In genomic region chr2:220078439-220078838, GRCh38 we compare ENCODE assay signal across 14 cellular contexts.
DNase-seq lines count a peak whose midpoint lies in the region; ATAC-seq and TF ChIP-seq lines count a peak whose summit lies in the region.
"Had no signal": no experiment of that assay in that cellular context is flagged by ENCODE, and none has a peak within 500 bp of the region (broad histone marks: within the 10 kb centered on the region; RNA-seq: fewer than 3 reads in every experiment).

No MANE protein-coding gene starts in this region.

- TF ChIP-seq CTCF in fibroblast of lung (conservative IDR thresholded peaks at IDR 0.05 in 1 of 2, IDR thresholded peaks at IDR 0.05 in 1 of 2; ENCODE audit: low read depth in 1 of 2, low read length in 2 of 2) (no peak), nephron progenitor cell (IDR thresholded peaks at IDR 0.05) (no peak), uterus (IDR thresholded peaks at IDR 0.05) (no peak)

- peak overlapping the region; percentile 6 for H3K27ac Mint-ChIP-seq in nephron progenitor cell
- H3K27ac Mint-ChIP-seq: activated CD4-positive, alpha-beta memory T cell treated with anti-CD3 and anti-CD28 coated beads for 36 hours; CD4-positive, alpha-beta T cell had no signal

- peaks cover 75% of the 10 kb centered on the region for H3K4me1 Mint-ChIP-seq in nephron progenitor cell

- H2AFZ ChIP-seq in GM23248: no peak overlapping the region
- H2AFZ ChIP-seq in fibroblast of lung (ENCODE audit: low read length): no peak overlapping the region

- no peaks in the 10 kb centered on the region for H3K9me2 ChIP-seq in GM23248 (ENCODE audit: insufficient read depth)

- WGBS in GM23248 (ENCODE audit: low coverage in 1 of 2, low lambda C conversion rate in 2 of 2, missing lambda C conversion rate in 2 of 2), 2 experiments: 53 to 55% methylated on average over 2 of the region's 2 CpGs

- no peaks in the 10 kb centered on the region for H3K79me2 ChIP-seq in GM23248 (ENCODE audit: insufficient read depth)
- no peaks in the 10 kb centered on the region for H3K79me2 ChIP-seq in fibroblast of lung (ENCODE audit: control insufficient read depth, insufficient read depth, low read length)

- in situ Hi-C loops in GM23248 (cut with MboI): loop anchor here (25.0 kb wide), 2 partner anchors 1484 to 1884 kb away; partner anchors contain the start of gene EPHA4

- intact Hi-C loops in uterus (cut with DNase I; ENCODE audit: low total_unique reads): no loop called here

- no peak overlapping the region for H3K4me3 Mint-ChIP-seq in nephron progenitor cell
- H3K4me3 Mint-ChIP-seq: activated CD4-positive, alpha-beta memory T cell treated with anti-CD3 and anti-CD28 coated beads for 36 hours; CD4-positive, alpha-beta T cell had no signal

- H3K4me3 ChIP-seq in GM23248 (no peak overlapping the region), fibroblast of lung (replicated peaks in 1 of 4; ENCODE audit: control extremely low read depth in 1 of 4, insufficient read depth in 1 of 4, low read depth in 3 of 4, low read length in 4 of 4) (no peak overlapping the region), uterus (no peak overlapping the region)
- H3K4me3 ChIP-seq: prostate gland had no signal

- DNase-seq in GM23248 (peak; percentile 48), fibroblast of lung (ENCODE audit: low read depth in 2 of 2) (peak; percentile 33 to 79), nephron progenitor cell (no peak), uterus (no peak), SIG-M5 (lab: John Stamatoyannopoulos, UW) (no peak)
- DNase-seq: activated CD4-positive, alpha-beta memory T cell treated with anti-CD3 and anti-CD28 coated beads for 36 hours; CD4-positive, alpha-beta T cell; cortex of kidney; EL; NCI-H82 had no signal

- no peaks in the 10 kb centered on the region for H3K27me3 Mint-ChIP-seq in nephron progenitor cell (ENCODE audit: low read depth, poor library complexity)
- H3K27me3 Mint-ChIP-seq: activated CD4-positive, alpha-beta memory T cell treated with anti-CD3 and anti-CD28 coated beads for 36 hours; CD4-positive, alpha-beta T cell had no signal

- H3K36me3 ChIP-seq in GM23248 (ENCODE audit: low read depth) (no peaks in the 10 kb centered on the region), fibroblast of lung (ENCODE audit: control insufficient read depth, insufficient read depth, low read length) (no peaks in the 10 kb centered on the region), uterus (no peaks in the 10 kb centered on the region)
- H3K36me3 ChIP-seq: prostate gland had no signal

- H3K9me3 Mint-ChIP-seq in nephron progenitor cell: no peaks in the 10 kb centered on the region
- H3K9me3 Mint-ChIP-seq: activated CD4-positive, alpha-beta memory T cell treated with anti-CD3 and anti-CD28 coated beads for 36 hours had no signal

- H3K27ac ChIP-seq in GM23248: peak overlapping the region; percentile 85; the same call in 1 of the 2 replicates
- H3K27ac ChIP-seq in fibroblast of lung (ENCODE audit: insufficient read depth, low read length): no peak overlapping the region
- peak overlapping the region; percentile 42 to 48 for H3K27ac ChIP-seq in uterus
- H3K27ac ChIP-seq: prostate gland had no signal

- no peak overlapping the region for H3K4me2 ChIP-seq in GM23248 (ENCODE audit: unreplicated experiment)
- H3K4me2 ChIP-seq in fibroblast of lung (ENCODE audit: extremely low read depth, insufficient read depth, low read length): no peak overlapping the region

- ATAC-seq in GM21515 (IDR thresholded peaks at IDR 0.05; ENCODE audit: unreplicated experiment): no peak
- no peak for ATAC-seq in HG02588 (IDR thresholded peaks at IDR 0.05; ENCODE audit: unreplicated experiment)
- ATAC-seq: Panc1 had no signal

- peaks cover 24% of the 10 kb centered on the region for H3F3A ChIP-seq in GM23248 (ENCODE audit: insufficient read depth)

- H3K27me3 ChIP-seq in GM23248 (replicated peaks; ENCODE audit: insufficient read depth) (no peaks in the 10 kb centered on the region), fibroblast of lung (ENCODE audit: control insufficient read depth, insufficient read depth, low read length) (no peaks in the 10 kb centered on the region), uterus (no peaks in the 10 kb centered on the region)

- no peak for TF ChIP-seq POLR2A in uterus (IDR thresholded peaks at IDR 0.05)

- no peaks in the 10 kb centered on the region for H4K20me1 ChIP-seq in GM23248 (ENCODE audit: insufficient read depth)
- no peaks in the 10 kb centered on the region for H4K20me1 ChIP-seq in fibroblast of lung (ENCODE audit: control insufficient read depth, extremely low read depth, insufficient read depth, low read length)

- H3K36me3 Mint-ChIP-seq in nephron progenitor cell (ENCODE audit: low read depth): no peaks in the 10 kb centered on the region
- H3K36me3 Mint-ChIP-seq: activated CD4-positive, alpha-beta memory T cell treated with anti-CD3 and anti-CD28 coated beads for 36 hours had no signal

- H3K4me1 ChIP-seq in GM23248 (ENCODE audit: insufficient read depth) (peaks cover 25% of the 10 kb centered on the region), fibroblast of lung (ENCODE audit: control insufficient read depth, extremely low read depth, insufficient read depth, low read length) (no peaks in the 10 kb centered on the region), uterus (no peaks in the 10 kb centered on the region)
- H3K4me1 ChIP-seq: prostate gland had no signal

- no peaks in the 10 kb centered on the region for H3K9me3 ChIP-seq in GM23248 (ENCODE audit: low read depth)
- H3K9me3 ChIP-seq in fibroblast of lung (ENCODE audit: control insufficient read depth, insufficient read depth, low read depth, low read length): no peaks in the 10 kb centered on the region
- H3K9me3 ChIP-seq in uterus: no peaks in the 10 kb centered on the region
- H3K9me3 ChIP-seq: prostate gland had no signal

- H3K9ac ChIP-seq in GM23248 (no peak overlapping the region), fibroblast of lung (ENCODE audit: insufficient read depth, low read length) (no peak overlapping the region)

Comparison
In these comparisons a context has a peak if more than half of its experiments do, and no peak if none do; other contexts are left out.
1. DNase-seq: peak in GM23248 (single experiment) and fibroblast of lung (2 of 2); none in nephron progenitor cell (single experiment), uterus (0 of 2) and SIG-M5 (single experiment).